In genomic region chr1:239084459-239085080, GRCh38 we compare ENCODE assay signal across 20 cellular contexts.
"Had no signal": no experiment of that assay in that cellular context is flagged by ENCODE, and none has a peak within 500 bp of the region (broad histone marks: within the 10 kb centered on the region; RNA-seq: fewer than 3 reads in every experiment).

No MANE protein-coding gene starts in this region.

- H3K4me2 ChIP-seq: hepatocyte had no signal

- H3K4me1 ChIP-seq: foreskin keratinocyte, left lung, prostate gland, testis, uterus had no signal

- ATAC-seq: foreskin keratinocyte; left lung; naive thymus-derived CD8-positive, alpha-beta T cell had no signal

- H2AFZ ChIP-seq: hepatocyte had no signal

- H3K27me3 ChIP-seq: cardiac muscle cell, foreskin keratinocyte, hepatocyte, left lung, testis, uterus had no signal

- H3K79me2 ChIP-seq: hepatocyte had no signal

- DNase-seq: activated CD4-positive, alpha-beta memory T cell treated with anti-CD3 and anti-CD28 coated beads for 36 hours; activated CD4-positive, alpha-beta T cell treated with anti-CD3 and anti-CD28 coated beads for 4 hours; activated CD4-positive, CD25-positive, alpha-beta regulatory T cell; activated effector memory CD4-positive, alpha-beta T cell treated with Interleukin-2 at 50 U/mL for 16 hours; activated naive CD4-positive, alpha-beta T cell treated with anti-CD3 and anti-CD28 coated beads, Interleukin-2, amount 10 ng/mL, durations not matched to agents 7 days and 5 days; activated T-cell treated with anti-CD3 and anti-CD28 coated beads, Interleukin-2, amount 50 U/mL, for 48 hours; effector CD4-positive, alpha-beta T cell; foreskin keratinocyte; immature natural killer cell; left lung; naive thymus-derived CD8-positive, alpha-beta T cell; stimulated activated CD4-positive, alpha-beta T cell treated with anti-CD3 and anti-CD28 coated beads, Interleukin-4, amount 100 ng/mL, for 1 hour; stimulated activated naive CD4-positive, alpha-beta T cell; testis; trophoblast cell; uterus had no signal

- H3K4me3 ChIP-seq: cardiac muscle cell, hepatocyte, left lung, lung, prostate gland, testis, uterus had no signal

- H3K36me3 ChIP-seq: cardiac muscle cell, left lung, prostate gland, uterus had no signal

- H3K9me3 ChIP-seq: left lung, prostate gland, testis, uterus had no signal

- H3K4me1 Mint-ChIP-seq: activated naive CD4-positive, alpha-beta T cell treated with anti-CD3 and anti-CD28 coated beads, Interleukin-2, amount 10 ng/mL, durations not matched to agents 7 days and 5 days; immature natural killer cell; naive thymus-derived CD8-positive, alpha-beta T cell had no signal

- H3K4me3 Mint-ChIP-seq: activated CD4-positive, alpha-beta memory T cell treated with anti-CD3 and anti-CD28 coated beads for 36 hours; activated naive CD4-positive, alpha-beta T cell treated with anti-CD3 and anti-CD28 coated beads, Interleukin-2, amount 10 ng/mL, durations not matched to agents 7 days and 5 days; immature natural killer cell; naive thymus-derived CD8-positive, alpha-beta T cell had no signal

- H3K27ac ChIP-seq: cardiac muscle cell, foreskin keratinocyte, hepatocyte, left lung, prostate gland, testis, uterus had no signal

- H3K36me3 Mint-ChIP-seq: activated CD4-positive, alpha-beta memory T cell treated with anti-CD3 and anti-CD28 coated beads for 36 hours; activated naive CD4-positive, alpha-beta T cell treated with anti-CD3 and anti-CD28 coated beads, Interleukin-2, amount 10 ng/mL, durations not matched to agents 7 days and 5 days; naive thymus-derived CD8-positive, alpha-beta T cell had no signal

- H3K27ac Mint-ChIP-seq: activated CD4-positive, alpha-beta memory T cell treated with anti-CD3 and anti-CD28 coated beads for 36 hours; activated naive CD4-positive, alpha-beta T cell treated with anti-CD3 and anti-CD28 coated beads, Interleukin-2, amount 10 ng/mL, durations not matched to agents 7 days and 5 days; immature natural killer cell; naive thymus-derived CD8-positive, alpha-beta T cell had no signal

- H3K27me3 Mint-ChIP-seq: activated CD4-positive, alpha-beta memory T cell treated with anti-CD3 and anti-CD28 coated beads for 36 hours; activated naive CD4-positive, alpha-beta T cell treated with anti-CD3 and anti-CD28 coated beads, Interleukin-2, amount 10 ng/mL, durations not matched to agents 7 days and 5 days; naive thymus-derived CD8-positive, alpha-beta T cell had no signal
